Comparison of ENCODE assay signal across 5 cellular contexts in the genomic region with DNA sequence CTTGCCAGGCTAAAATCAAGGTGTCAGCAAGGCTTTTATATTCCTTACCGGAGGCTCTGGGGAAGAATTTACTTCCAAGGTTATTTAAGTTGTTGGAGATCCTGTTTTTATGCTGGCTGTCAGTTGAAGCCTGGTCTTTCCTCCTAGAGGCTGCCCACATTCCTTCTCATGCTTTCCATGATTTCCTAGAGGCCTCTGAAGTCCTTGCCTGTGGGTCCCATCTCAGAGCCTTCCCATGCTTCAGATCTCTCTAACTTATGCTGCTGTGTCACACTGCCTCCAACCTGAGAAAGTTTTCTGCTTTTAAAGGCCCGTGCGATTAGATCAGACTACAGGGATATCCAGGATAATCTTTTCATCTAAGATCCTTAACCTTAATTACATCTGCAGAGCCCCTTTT.
DNase-seq lines count a peak whose midpoint lies in the region; ATAC-seq and TF ChIP-seq lines count a peak whose summit lies in the region.
"Not testable (repeated sequence)": the region's sequence is repeated elsewhere in the genome, so short reads cannot be mapped to it uniquely, and the experiment has no call there.

No MANE protein-coding gene starts in this region.

- TF ChIP-seq RAD21 in IMR-90 (IDR thresholded peaks at IDR 0.05; ENCODE audit: low read length): not testable (repeated sequence)

- H3F3A ChIP-seq in GM23338 (replicated peaks; ENCODE audit: low read depth): not testable (repeated sequence)

- not testable (repeated sequence) for H3K9me1 ChIP-seq in IMR-90 (ENCODE audit: insufficient read depth, low read length)

- not testable (repeated sequence) for H3K36me3 ChIP-seq in GM23338 (ENCODE audit: insufficient read depth); IMR-90 (ENCODE audit: control insufficient read depth, insufficient read depth, low read length)

- not testable (repeated sequence) for H3K14ac ChIP-seq in H9 (ENCODE audit: insufficient read depth, low read length); IMR-90 (replicated peaks; ENCODE audit: low read depth, low read length)

- H3K4me1 Mint-ChIP-seq in GM23338 (peaks cover 49% of the 10 kb centered on the region), H9 (peaks cover 37 to 48% of the 10 kb centered on the region in 2 experiments), WTC11 (peaks cover 59% of the 10 kb centered on the region), nephron progenitor cell (peaks cover 35% of the 10 kb centered on the region)

- dilution Hi-C loops in IMR-90 (cut with HindIII; ENCODE audit: low sequenced_read_pairs, unreplicated experiment): not testable (repeated sequence)

- not testable (repeated sequence) for H4K91ac ChIP-seq in H9 (ENCODE audit: insufficient read length, low read depth, low read length); IMR-90 (ENCODE audit: insufficient read depth, low read depth, low read length)

- not testable (repeated sequence) for BruUV-seq in IMR-90 (replicated peaks; lab: Mats Ljungman, UMichigan)

- POLR2A ChIA-PET in IMR-90 (lab: Charles Lee; ENCODE audit: unreplicated experiment); WTC11 (lab: Charles Lee): not testable (repeated sequence)

- H3K56ac ChIP-seq in H9 (ENCODE audit: insufficient read length, low read depth, low read length); IMR-90 (ENCODE audit: extremely low read depth, insufficient read depth, low read length): not testable (repeated sequence)

- H3K4me3 ChIP-seq in GM23338; IMR-90 (ENCODE audit: insufficient read depth, low read depth, low read length): not testable (repeated sequence)

- not testable (repeated sequence) for H2AK9ac ChIP-seq in IMR-90 (replicated peaks; ENCODE audit: low read depth, low read length, poor library complexity)

- not testable (repeated sequence) for H4K8ac ChIP-seq in H9 (replicated peaks; ENCODE audit: insufficient read length, low read depth, low read length); IMR-90 (ENCODE audit: low read depth in 2 of 2, low read length in 2 of 2)

- H3K79me2 ChIP-seq in GM23338 (replicated peaks; ENCODE audit: insufficient read depth); H9 (ENCODE audit: insufficient read depth, low read length): not testable (repeated sequence)

- peaks cover 34% of the 10 kb centered on the region for H3K4me1 ChIP-seq in GM23338 (ENCODE audit: insufficient read depth)
- not testable (repeated sequence) for H3K4me1 ChIP-seq in H9 (ENCODE audit: insufficient read depth, low read length); IMR-90 (ENCODE audit: control insufficient read depth, insufficient read depth, low read length)

- intact Hi-C loops in IMR-90 (cut with micrococcal nuclease): not testable (repeated sequence)

- in situ Hi-C loops in IMR-90 (cut with MboI; ENCODE audit: low sequenced_read_pairs): not testable (repeated sequence)

- TF ChIP-seq POLR2A in IMR-90 (IDR thresholded peaks at IDR 0.05; ENCODE audit: low read depth, low read length): not testable (repeated sequence)

- H3K4me3 Mint-ChIP-seq in GM23338, H9, WTC11, nephron progenitor cell: not testable (repeated sequence)

- H3K23me2 ChIP-seq in H9 (ENCODE audit: insufficient read length, low read depth, low read length, poor library complexity, severe bottlenecking): not testable (repeated sequence)

- not testable (repeated sequence) for H2AK5ac ChIP-seq in H9 (ENCODE audit: insufficient read length, low read length); IMR-90 (ENCODE audit: low read depth, low read length)

- H3K23ac ChIP-seq in H9 (ENCODE audit: insufficient read length, low read depth, low read length); IMR-90 (ENCODE audit: low read depth, low read length): not testable (repeated sequence)

- WGBS in H9 (ENCODE audit: extremely low coverage, insufficient read length, low lambda C conversion rate): no CpG with 5 or more reads among the region's 3 CpGs
- WGBS in IMR-90 (ENCODE audit: extremely low coverage in 2 of 2, insufficient read length in 1 of 2), 2 experiments: no CpG with 5 or more reads among the region's 3 CpGs

- not testable (repeated sequence) for H3K9me3 Mint-ChIP-seq in GM23338, H9, WTC11, nephron progenitor cell

- not testable (repeated sequence) for H4K20me1 ChIP-seq in GM23338 (replicated peaks; ENCODE audit: insufficient read depth); H9 (ENCODE audit: control insufficient read depth, insufficient read depth, insufficient read length); IMR-90 (ENCODE audit: insufficient read depth, low read length)

- CTCF ChIA-PET in IMR-90 (lab: Yijun Ruan, JAX); WTC11 (lab: Charles Lee): not testable (repeated sequence)

- not testable (repeated sequence) for H3K4me2 ChIP-seq in GM23338; H9 (ENCODE audit: insufficient read depth, insufficient read length, low read length); IMR-90 (ENCODE audit: low read depth, low read length)

- H3K27ac ChIP-seq in GM23338 (ENCODE audit: low read depth): peak overlapping the region; percentile 12; the same call in 1 of the 2 replicates
- not testable (repeated sequence) for H3K27ac ChIP-seq in H9 (ENCODE audit: insufficient read length, low read depth, low read length); IMR-90 (ENCODE audit: insufficient read depth, low read length)

- not testable (repeated sequence) for H3K9me3 ChIP-seq in H9 (ENCODE audit: control insufficient read depth, low read depth, low read length); IMR-90 (ENCODE audit: control insufficient read depth, insufficient read depth, low read length)

- H3K9me2 ChIP-seq in GM23338 (ENCODE audit: insufficient read depth): not testable (repeated sequence)

- H2BK5ac ChIP-seq in H9 (ENCODE audit: insufficient read length, low read length); IMR-90 (ENCODE audit: low read depth, low read length, poor library complexity, severe bottlenecking): not testable (repeated sequence)

- not testable (repeated sequence) for H2BK120ac ChIP-seq in H9 (ENCODE audit: low read depth, low read length, poor library complexity, severe bottlenecking); IMR-90 (ENCODE audit: low read depth, low read length)

- not testable (repeated sequence) for H3K27me3 Mint-ChIP-seq in GM23338 (ENCODE audit: insufficient read depth, low read depth, poor library complexity); H9 (ENCODE audit: low read depth); WTC11 (ENCODE audit: low read depth); nephron progenitor cell (ENCODE audit: low read depth, poor library complexity)

- H3K27ac Mint-ChIP-seq in GM23338: peak overlapping the region; percentile 75
- peak overlapping the region; percentile 45 to 86 (median 84); a peak in 3 of 7 replicates for H3K27ac Mint-ChIP-seq in H9
- peak overlapping the region; percentile 74 for H3K27ac Mint-ChIP-seq in WTC11
- H3K27ac Mint-ChIP-seq in nephron progenitor cell: peak overlapping the region; percentile 54

- not testable (repeated sequence) for H3T11ph ChIP-seq in H9 (ENCODE audit: low read length)

- H3K27me3 ChIP-seq in GM23338 (ENCODE audit: insufficient read depth); H9 (ENCODE audit: insufficient read depth, low read length); IMR-90 (ENCODE audit: control insufficient read depth, insufficient read depth, low read length): not testable (repeated sequence)

- H4K5ac ChIP-seq in H9 (ENCODE audit: insufficient read length, low read depth, low read length); IMR-90 (ENCODE audit: low read depth, low read length): not testable (repeated sequence)

- H2BK12ac ChIP-seq in H9 (ENCODE audit: insufficient read length, low read depth, low read length): not testable (repeated sequence)

- DNase-seq in GM23338 (ENCODE audit: low spot score); H9; IMR-90; WTC11 (ENCODE audit: low spot score); nephron progenitor cell: not testable (repeated sequence)

- H3K79me1 ChIP-seq in H9 (ENCODE audit: insufficient read depth, low read depth, low read length, poor library complexity, severe bottlenecking); IMR-90 (ENCODE audit: low read depth in 1 of 2, low read length in 2 of 2): not testable (repeated sequence)

- not testable (repeated sequence) for H3K36me3 Mint-ChIP-seq in GM23338 (ENCODE audit: low read depth); H9 (ENCODE audit: insufficient read depth in 1 of 3, low read depth in 3 of 3); WTC11; nephron progenitor cell (ENCODE audit: low read depth)

- peak; percentile 76 for ATAC-seq in GM23338
- ATAC-seq in IMR-90 (ENCODE audit: low read depth): peak; percentile 32; the same call in 1 of the 2 replicates
- peak; percentile 78 for ATAC-seq in WTC11

- H2AFZ ChIP-seq in GM23338; H9 (ENCODE audit: low read length); IMR-90 (replicated peaks; ENCODE audit: low read length, poor library complexity): not testable (repeated sequence)

- not testable (repeated sequence) for H3K4ac ChIP-seq in H9 (ENCODE audit: low read depth, low read length); IMR-90 (ENCODE audit: low read depth, low read length)

- not testable (repeated sequence) for H3K18ac ChIP-seq in H9 (ENCODE audit: insufficient read length, low read depth, low read length)
- 0 out of 2 replicates have a peak overlapping the region, but pooled peaks have one; percentile 36 for H3K18ac ChIP-seq in IMR-90 (ENCODE audit: low read depth, low read length)

- not testable (repeated sequence) for H3K9ac ChIP-seq in H9 (ENCODE audit: extremely low read depth, insufficient read length, low read length); IMR-90 (ENCODE audit: low read depth, low read length)

- H2BK15ac ChIP-seq in H9 (ENCODE audit: low read depth, low read length); IMR-90 (ENCODE audit: low read depth, low read length): not testable (repeated sequence)

- H2BK20ac ChIP-seq in H9 (ENCODE audit: low read depth, low read length, poor library complexity, severe bottlenecking); IMR-90 (ENCODE audit: low read depth, low read length): not testable (repeated sequence)

- TF ChIP-seq CTCF in GM23338 (conservative IDR thresholded peaks at IDR 0.05; ENCODE audit: low read depth in 2 of 2); H9 (conservative IDR thresholded peaks at IDR 0.05); IMR-90 (conservative IDR thresholded peaks at IDR 0.05; ENCODE audit: low read depth, low read length); WTC11 (IDR thresholded peaks at IDR 0.05); nephron progenitor cell (IDR thresholded peaks at IDR 0.05): not testable (repeated sequence)
